Comparison of ENCODE assay signal across 8 cellular contexts in genomic region chr10:27504007-27504890, GRCh38. TPM values are rescaled to one million over a fixed set of nuclear protein-coding genes. Genes with fewer than 3 reads are reported as not detected.
DNase-seq lines count a peak whose midpoint lies in the region; ATAC-seq and TF ChIP-seq lines count a peak whose summit lies in the region.

RAB18 (plus strand) TSS chr10:27504304; CDS start chr10:27504370, 66 bp downstream.

- intact Hi-C loops in left ventricle myocardium superior (cut with micrococcal nuclease) (no loop called here), prostate gland (cut with DNase I) (no loop called here)

- peak; percentile 93 for TF ChIP-seq POLR2A in prostate gland (IDR thresholded peaks at IDR 0.05)

- no peaks in the 10 kb centered on the region for H3K27me3 ChIP-seq in prostate gland (replicated peaks; ENCODE audit: insufficient read depth)

- H3K27ac ChIP-seq in angular gyrus (ENCODE audit: low read depth, low read length): peak within 1 kb of the TSS; percentile 77
- H3K27ac ChIP-seq in prostate gland: peak within 1 kb of the TSS; percentile 85 to 93
- H3K27ac ChIP-seq in urinary bladder (ENCODE audit: low read depth): peak within 1 kb of the TSS; percentile 88

- H3K4me1 ChIP-seq in prostate gland (replicated peaks) (peaks cover 4% of the 10 kb centered on the region), urinary bladder (ENCODE audit: insufficient read depth) (peaks cover 1% of the 10 kb centered on the region)

- DNase-seq in NCI-H187 (lab: John Stamatoyannopoulos, UW): peak; percentile 62 to 82
- DNase-seq in T-helper 2 cell: peak; percentile 97 to 99 (median 98)
- DNase-seq in left ventricle myocardium superior: peak; percentile 99
- DNase-seq in prostate gland (ENCODE audit: low spot score): peak; percentile 96

- peak within 1 kb of the TSS; percentile 55 to 84 for H3K4me3 ChIP-seq in prostate gland
- peak within 1 kb of the TSS; percentile 58 for H3K4me3 ChIP-seq in urinary bladder (ENCODE audit: low read depth, low read length)

- peak in 2 of 4 experiments; percentile 43 for TF ChIP-seq CTCF in prostate gland (IDR thresholded peaks at IDR 0.05)

- under 1% methylated on average over 73 of the region's 73 CpGs for WGBS in prostate gland
- WGBS in urinary bladder: under 1% methylated on average over 73 of the region's 73 CpGs

- H3K36me3 ChIP-seq in prostate gland (no peaks in the 10 kb centered on the region), urinary bladder (ENCODE audit: insufficient read depth) (no peaks in the 10 kb centered on the region)

- no peaks in the 10 kb centered on the region for H3K9me3 ChIP-seq in prostate gland

- ATAC-seq in GM18499 (IDR thresholded peaks at IDR 0.05; ENCODE audit: insufficient read depth, unreplicated experiment): peak; percentile 93
- ATAC-seq in HG02943 (IDR thresholded peaks at IDR 0.05; ENCODE audit: low read depth, unreplicated experiment): peak; percentile 94
- peak; percentile 98 for ATAC-seq in left ventricle myocardium superior

RNA-seq across cellular contexts. Expression of gene RAB18, which starts in this region (rescaled TPM):
- total RNA-seq in left ventricle myocardium superior (124 TPM), prostate gland (10 to 100 TPM; 53.5 to 62.6 TPM), urinary bladder (72.4 TPM)
- 43.0 TPM for polyA plus RNA-seq in urinary bladder

Comparison
In these comparisons a context has a peak if more than half of its experiments do, and no peak if none do; other contexts are left out.
1. Peak in every context shown above with its lines: DNase-seq, ATAC-seq, H3K4me3 ChIP-seq and H3K27ac ChIP-seq.